In genomic region chr2:28613616-28614501, GRCh38 we compare ENCODE assay signal across 8 cellular contexts.
DNase-seq lines count a peak whose midpoint lies in the region; ATAC-seq, FAIRE-seq and TF ChIP-seq lines count a peak whose summit lies in the region.

No MANE protein-coding gene starts in this region.

- no peak overlapping the region for H3K4me3 ChIP-seq in fibroblast of pulmonary artery (replicated peaks; ENCODE audit: low read depth, low read length)

- no peak for FAIRE-seq in GM12891 (lab: Jason Lieb, UNC)

- peaks cover 22% of the 10 kb centered on the region for H3K36me3 Mint-ChIP-seq in activated CD4-positive, alpha-beta memory T cell treated with anti-CD3 and anti-CD28 coated beads, Interleukin-2, amount 10 ng/mL, durations not matched to agents 7 days and 5 days (ENCODE audit: low read depth)

- no peak overlapping the region for H3K4me3 Mint-ChIP-seq in activated CD4-positive, alpha-beta memory T cell treated with anti-CD3 and anti-CD28 coated beads, Interleukin-2, amount 10 ng/mL, durations not matched to agents 7 days and 5 days

- H3K4me1 Mint-ChIP-seq in activated CD4-positive, alpha-beta memory T cell treated with anti-CD3 and anti-CD28 coated beads, Interleukin-2, amount 10 ng/mL, durations not matched to agents 7 days and 5 days: peaks cover 43% of the 10 kb centered on the region

- no peaks in the 10 kb centered on the region for H3K27me3 Mint-ChIP-seq in activated CD4-positive, alpha-beta memory T cell treated with anti-CD3 and anti-CD28 coated beads, Interleukin-2, amount 10 ng/mL, durations not matched to agents 7 days and 5 days

- no peak for TF ChIP-seq POLR2A in GM12891 (IDR thresholded peaks at IDR 0.05; ENCODE audit: low read depth, low read length)

- peak; percentile 91 for DNase-seq in M059J (ENCODE audit: low read depth)
- peak; percentile 64 for DNase-seq in activated CD4-positive, alpha-beta memory T cell treated with anti-CD3 and anti-CD28 coated beads, Interleukin-2, amount 10 ng/mL, durations not matched to agents 7 days and 5 days
- DNase-seq in fibroblast of pulmonary artery (ENCODE audit: low read depth): peak; percentile 39
- DNase-seq in stimulated activated CD8-positive, alpha-beta memory T cell treated with anti-CD3 and anti-CD28 coated beads, Interleukin-7, amount 100 ng/mL, for 4 hours (ENCODE audit: low read depth in 2 of 2): peak; percentile 44 to 57
- no peak for DNase-seq in GM12891 (ENCODE audit: insufficient read length, low spot score)
- DNase-seq in cortex of kidney (lab: John Stamatoyannopoulos, UW): no peak

- POLR2A ChIA-PET in activated CD4-positive, alpha-beta memory T cell treated with anti-CD3 and anti-CD28 coated beads, Interleukin-2, amount 10 ng/mL, durations not matched to agents 7 days and 5 days (lab: Charles Lee): interaction anchor here (0.8 to 4.6 kb wide), 7 partner anchors 9 to 257 kb away, joined by 3 to 54 read pairs (median 7); partner anchors contain the start of genes PPP1CB and TRMT61B

- no peaks in the 10 kb centered on the region for H3K9me3 Mint-ChIP-seq in activated CD4-positive, alpha-beta memory T cell treated with anti-CD3 and anti-CD28 coated beads, Interleukin-2, amount 10 ng/mL, durations not matched to agents 7 days and 5 days

- no peak for TF ChIP-seq CTCF in fibroblast of pulmonary artery (IDR thresholded peaks at IDR 0.05; ENCODE audit: low read length, missing control alignments)

- no peak for ATAC-seq in HG03571 (IDR thresholded peaks at IDR 0.05; ENCODE audit: unreplicated experiment)
- no peak for ATAC-seq in HG03521 (IDR thresholded peaks at IDR 0.05; ENCODE audit: unreplicated experiment)

- H3K27ac Mint-ChIP-seq in activated CD4-positive, alpha-beta memory T cell treated with anti-CD3 and anti-CD28 coated beads, Interleukin-2, amount 10 ng/mL, durations not matched to agents 7 days and 5 days: no peak overlapping the region

- CTCF ChIA-PET in activated CD4-positive, alpha-beta memory T cell treated with anti-CD3 and anti-CD28 coated beads, Interleukin-2, amount 10 ng/mL, durations not matched to agents 7 days and 5 days (lab: Charles Lee): interaction anchor here (1.1 to 8.4 kb wide), 4 partner anchors 8 to 19 kb away, joined by 3 to 72 read pairs (median 5); no protein-coding TSS in a partner anchor

TF ChIP-seq in GM12891, 5 proteins besides CTCF, POLR2A, EP300 and RAD21:
- TF ChIP-seq PAX5 (IDR thresholded peaks at IDR 0.05; ENCODE audit: insufficient read depth, low read length, severe bottlenecking) (no peak), POLR2AphosphoS5 (IDR thresholded peaks at IDR 0.05; ENCODE audit: low read depth, low read length) (no peak), TAF1 (IDR thresholded peaks at IDR 0.05; ENCODE audit: low read depth, low read length) (no peak), SPI1 (IDR thresholded peaks at IDR 0.05; ENCODE audit: low read depth, low read length) (no peak), POU2F2 (IDR thresholded peaks at IDR 0.05; ENCODE audit: low read depth, low read length) (no peak)

Comparison
In these comparisons a context has a peak if more than half of its experiments do, and no peak if none do; other contexts are left out.
1. DNase-seq: peak in M059J (single experiment), activated CD4-positive, alpha-beta memory T cell treated with anti-CD3 and anti-CD28 coated beads, Interleukin-2, amount 10 ng/mL, durations not matched to agents 7 days and 5 days (single experiment), fibroblast of pulmonary artery (single experiment) and stimulated activated CD8-positive, alpha-beta memory T cell treated with anti-CD3 and anti-CD28 coated beads, Interleukin-7, amount 100 ng/mL, for 4 hours (2 of 2); none in GM12891 (single experiment) and cortex of kidney (single experiment).